1 cellular context compared by ENCODE assay signal in genomic region chr3:47156418-47156817, GRCh38.
TF ChIP-seq lines count a peak whose summit lies in the region.

No MANE protein-coding gene starts in this region.

TF ChIP-seq in HepG2, 621 proteins besides CTCF, POLR2A, EP300 and RAD21:
- no peak for TF ChIP-seq SP140L (CRISPR knock-in tag; IDR thresholded peaks at IDR 0.05; ENCODE audit: borderline replicate concordance)
- no peak for TF ChIP-seq KAT8 (CRISPR knock-in tag; IDR thresholded peaks at IDR 0.05)
- no peak for TF ChIP-seq ZNF556 (CRISPR knock-in tag; IDR thresholded peaks at IDR 0.05; ENCODE audit: borderline replicate concordance)
- no peak for TF ChIP-seq GTF3A (CRISPR knock-in tag; conservative IDR thresholded peaks at IDR 0.05)
- no peak for TF ChIP-seq ZMAT3 (CRISPR knock-in tag; conservative IDR thresholded peaks at IDR 0.05)
- no peak for TF ChIP-seq ZNF691 (CRISPR knock-in tag; IDR thresholded peaks at IDR 0.05; ENCODE audit: borderline replicate concordance, low read depth)
- TF ChIP-seq, protein P1, sequence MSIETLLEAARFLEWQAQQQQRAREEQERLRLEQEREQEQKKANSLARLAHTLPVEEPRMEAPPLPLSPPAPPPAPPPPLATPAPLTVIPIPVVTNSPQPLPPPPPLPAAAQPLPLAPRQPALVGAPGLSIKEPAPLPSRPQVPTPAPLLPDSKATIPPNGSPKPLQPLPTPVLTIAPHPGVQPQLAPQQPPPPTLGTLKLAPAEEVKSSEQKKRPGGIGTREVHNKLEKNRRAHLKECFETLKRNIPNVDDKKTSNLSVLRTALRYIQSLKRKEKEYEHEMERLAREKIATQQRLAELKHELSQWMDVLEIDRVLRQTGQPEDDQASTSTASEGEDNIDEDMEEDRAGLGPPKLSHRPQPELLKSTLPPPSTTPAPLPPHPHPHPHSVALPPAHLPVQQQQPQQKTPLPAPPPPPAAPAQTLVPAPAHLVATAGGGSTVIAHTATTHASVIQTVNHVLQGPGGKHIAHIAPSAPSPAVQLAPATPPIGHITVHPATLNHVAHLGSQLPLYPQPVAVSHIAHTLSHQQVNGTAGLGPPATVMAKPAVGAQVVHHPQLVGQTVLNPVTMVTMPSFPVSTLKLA (IDR thresholded peaks at IDR 0.05), result no peak
- TF ChIP-seq, protein P2, sequence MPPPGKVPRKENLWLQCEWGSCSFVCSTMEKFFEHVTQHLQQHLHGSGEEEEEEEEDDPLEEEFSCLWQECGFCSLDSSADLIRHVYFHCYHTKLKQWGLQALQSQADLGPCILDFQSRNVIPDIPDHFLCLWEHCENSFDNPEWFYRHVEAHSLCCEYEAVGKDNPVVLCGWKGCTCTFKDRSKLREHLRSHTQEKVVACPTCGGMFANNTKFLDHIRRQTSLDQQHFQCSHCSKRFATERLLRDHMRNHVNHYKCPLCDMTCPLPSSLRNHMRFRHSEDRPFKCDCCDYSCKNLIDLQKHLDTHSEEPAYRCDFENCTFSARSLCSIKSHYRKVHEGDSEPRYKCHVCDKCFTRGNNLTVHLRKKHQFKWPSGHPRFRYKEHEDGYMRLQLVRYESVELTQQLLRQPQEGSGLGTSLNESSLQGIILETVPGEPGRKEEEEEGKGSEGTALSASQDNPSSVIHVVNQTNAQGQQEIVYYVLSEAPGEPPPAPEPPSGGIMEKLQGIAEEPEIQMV (CRISPR knock-in tag; IDR thresholded peaks at IDR 0.05; ENCODE audit: low read depth), result no peak
- TF ChIP-seq ARID4A (CRISPR knock-in tag; IDR thresholded peaks at IDR 0.05; ENCODE audit: borderline replicate concordance), result no peak
- no peak for TF ChIP-seq HNF4G (IDR thresholded peaks at IDR 0.05; ENCODE audit: borderline replicate concordance, low read depth, low read length)
- no peak for TF ChIP-seq HNF4G (CRISPR knock-in tag; IDR thresholded peaks at IDR 0.05; ENCODE audit: borderline replicate concordance, low read depth)
- TF ChIP-seq ARNT (IDR thresholded peaks at IDR 0.05), result no peak
- no peak for TF ChIP-seq MTF2 (CRISPR knock-in tag; IDR thresholded peaks at IDR 0.05; ENCODE audit: borderline replicate concordance)
- TF ChIP-seq TMF1 (CRISPR knock-in tag; IDR thresholded peaks at IDR 0.05; ENCODE audit: low read depth), result no peak
- TF ChIP-seq FOXM1 (CRISPR knock-in tag; IDR thresholded peaks at IDR 0.05), result no peak
- TF ChIP-seq PCBP1 (IDR thresholded peaks at IDR 0.05; ENCODE audit: borderline replicate concordance, low read depth, low read length), result no peak
- TF ChIP-seq BRF2 (CRISPR knock-in tag; IDR thresholded peaks at IDR 0.05), result no peak
